In the genomic region with DNA sequence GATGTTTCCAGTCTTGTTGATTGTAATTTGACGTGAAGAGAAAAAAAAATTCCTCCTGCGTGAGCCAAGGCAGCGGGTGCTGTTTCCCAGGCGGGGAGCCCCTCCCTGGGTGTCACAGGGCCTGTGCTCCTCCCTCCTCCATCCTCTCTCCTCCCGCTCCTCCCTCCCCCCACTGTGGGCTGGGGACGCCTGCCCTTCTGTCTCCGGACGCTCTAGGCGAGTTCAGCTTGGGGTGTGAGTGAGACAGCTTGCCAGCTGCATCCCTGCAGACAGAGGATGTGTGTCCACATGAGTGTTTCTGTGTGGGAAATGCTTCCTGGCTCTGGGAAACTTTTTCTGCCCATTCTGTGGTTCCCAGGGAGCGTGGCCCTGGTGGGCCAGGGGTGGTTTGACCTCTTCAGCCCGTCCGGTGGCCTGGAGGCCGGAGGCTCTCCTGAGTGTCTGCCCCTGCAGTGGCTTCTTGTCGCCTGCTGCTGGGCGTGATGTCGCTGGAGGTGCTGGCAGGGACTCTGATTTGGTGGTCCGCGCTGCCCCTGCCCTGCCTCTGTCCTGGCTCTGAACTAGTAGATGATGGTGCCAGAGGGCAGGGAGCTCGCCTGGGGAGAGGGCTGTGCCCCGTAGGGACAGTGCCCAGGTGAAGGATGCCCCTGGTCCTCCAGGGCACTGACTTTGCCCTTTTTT, we compare ENCODE assay signal across 9 cellular contexts.
DNase-seq lines count a peak whose midpoint lies in the region; ATAC-seq, FAIRE-seq and TF ChIP-seq lines count a peak whose summit lies in the region.
"Had no signal": no experiment of that assay in that cellular context is flagged by ENCODE, and none has a peak within 500 bp of the region (broad histone marks: within the 10 kb centered on the region; RNA-seq: fewer than 3 reads in every experiment).

No MANE protein-coding gene starts in this region.

- FAIRE-seq in GM12892 (lab: Jason Lieb, UNC): no peak

- H3K9me3 ChIP-seq in SK-N-MC (ENCODE audit: low read depth, low read length): no peaks in the 10 kb centered on the region
- no peaks in the 10 kb centered on the region for H3K9me3 ChIP-seq in duodenal mucosa (ENCODE audit: control insufficient read depth in 1 of 2, low read length in 2 of 2)
- no peaks in the 10 kb centered on the region for H3K9me3 ChIP-seq in lower lobe of right lung

- H3K27ac ChIP-seq in SK-N-MC: 0 out of 2 replicates have a peak overlapping the region, but pooled peaks have one; percentile 31
- H3K27ac ChIP-seq in duodenal mucosa (ENCODE audit: low read depth, low read length): peak overlapping the region; percentile 36
- H3K27ac ChIP-seq in lower lobe of right lung: peak overlapping the region; percentile 49
- H3K27ac ChIP-seq in substantia nigra (ENCODE audit: low read depth, low read length, poor library complexity, severe bottlenecking): peak overlapping the region; percentile 90

- H3K36me3 ChIP-seq in SK-N-MC (ENCODE audit: insufficient read depth, low read length) (peaks cover 67% of the 10 kb centered on the region), duodenal mucosa (ENCODE audit: control insufficient read depth in 1 of 2, insufficient read depth in 2 of 2, low read length in 2 of 2) (peaks cover 35 to 66% of the 10 kb centered on the region in 2 donors), lower lobe of right lung (peaks cover 47% of the 10 kb centered on the region)

- intact Hi-C loops in lower lobe of right lung (cut with DNase I): no loop called here

- no peak overlapping the region for H3K9ac ChIP-seq in SK-N-MC (ENCODE audit: insufficient read length)
- peak overlapping the region in 1 of 2 donors; percentile 25 for H3K9ac ChIP-seq in duodenal mucosa (ENCODE audit: low read depth in 1 of 2, low read length in 2 of 2)

- peak; percentile 28 to 63 for ATAC-seq in lower lobe of right lung
- ATAC-seq in HG03457 (IDR thresholded peaks at IDR 0.05; ENCODE audit: unreplicated experiment): no peak

- POLR2A ChIA-PET in GM10248 (lab: Yijun Ruan, JAX): no interaction called here

- H3K4me1 ChIP-seq in duodenal mucosa (ENCODE audit: control insufficient read depth in 1 of 2, insufficient read depth in 2 of 2, low read length in 2 of 2): peaks cover 4 to 10% of the 10 kb centered on the region in 2 donors
- peaks cover 7% of the 10 kb centered on the region for H3K4me1 ChIP-seq in lower lobe of right lung

- CTCF ChIA-PET in GM10248 (lab: Yijun Ruan, JAX): no interaction called here

- H3K4me3 ChIP-seq in SK-N-MC (no peak overlapping the region), duodenal mucosa (ENCODE audit: low read depth in 1 of 2, low read length in 2 of 2) (no peak overlapping the region), lower lobe of right lung (no peak overlapping the region)

- no peaks in the 10 kb centered on the region for H3K27me3 ChIP-seq in duodenal mucosa (ENCODE audit: control insufficient read depth in 1 of 2, insufficient read depth in 2 of 2, low read length in 2 of 2)
- no peaks in the 10 kb centered on the region for H3K27me3 ChIP-seq in lower lobe of right lung (ENCODE audit: low read depth)

- TF ChIP-seq CTCF in lower lobe of right lung (IDR thresholded peaks at IDR 0.05): no peak
- TF ChIP-seq CTCF in GM10248 (IDR thresholded peaks at IDR 0.05; ENCODE audit: control extremely low read depth, extremely low read depth, low read depth, missing control alignments): no peak

- DNase-seq in SK-N-MC (ENCODE audit: low read depth, low spot score) (no peak), lower lobe of right lung (no peak), substantia nigra (lab: John Stamatoyannopoulos, UW) (peak in 48 of 49 donors; percentile 28 to 92 (median 78)), GM12892 (ENCODE audit: insufficient read length) (no peak), GM10248 (ENCODE audit: extremely low spot score) (no peak)
- no peak for DNase-seq in stimulated activated CD4-positive, alpha-beta T cell treated with anti-CD3 and anti-CD28 coated beads, Interleukin-4, amount 100 ng/mL, for 4 hours
- DNase-seq: activated T-cell treated with anti-CD3 and anti-CD28 coated beads, Interleukin-2, amount 50 U/mL, for 48 hours had no signal

- TF ChIP-seq POLR2A in GM12892 (IDR thresholded peaks at IDR 0.05; ENCODE audit: low read depth, low read length): no peak

Comparison
In these comparisons a context has a peak if more than half of its experiments do, and no peak if none do; other contexts are left out.
1. DNase-seq: peak in substantia nigra (48 of 49); none in SK-N-MC (single experiment), lower lobe of right lung (single experiment), GM12892 (single experiment), GM10248 (single experiment) and stimulated activated CD4-positive, alpha-beta T cell treated with anti-CD3 and anti-CD28 coated beads, Interleukin-4, amount 100 ng/mL, for 4 hours (0 of 2).
2. H3K27ac ChIP-seq: peak in every context shown above with its lines; median percentile 90 in substantia nigra; 49 in lower lobe of right lung; 36 in duodenal mucosa; 31 in SK-N-MC.